17 cellular contexts compared by ENCODE assay signal in the genomic region with DNA sequence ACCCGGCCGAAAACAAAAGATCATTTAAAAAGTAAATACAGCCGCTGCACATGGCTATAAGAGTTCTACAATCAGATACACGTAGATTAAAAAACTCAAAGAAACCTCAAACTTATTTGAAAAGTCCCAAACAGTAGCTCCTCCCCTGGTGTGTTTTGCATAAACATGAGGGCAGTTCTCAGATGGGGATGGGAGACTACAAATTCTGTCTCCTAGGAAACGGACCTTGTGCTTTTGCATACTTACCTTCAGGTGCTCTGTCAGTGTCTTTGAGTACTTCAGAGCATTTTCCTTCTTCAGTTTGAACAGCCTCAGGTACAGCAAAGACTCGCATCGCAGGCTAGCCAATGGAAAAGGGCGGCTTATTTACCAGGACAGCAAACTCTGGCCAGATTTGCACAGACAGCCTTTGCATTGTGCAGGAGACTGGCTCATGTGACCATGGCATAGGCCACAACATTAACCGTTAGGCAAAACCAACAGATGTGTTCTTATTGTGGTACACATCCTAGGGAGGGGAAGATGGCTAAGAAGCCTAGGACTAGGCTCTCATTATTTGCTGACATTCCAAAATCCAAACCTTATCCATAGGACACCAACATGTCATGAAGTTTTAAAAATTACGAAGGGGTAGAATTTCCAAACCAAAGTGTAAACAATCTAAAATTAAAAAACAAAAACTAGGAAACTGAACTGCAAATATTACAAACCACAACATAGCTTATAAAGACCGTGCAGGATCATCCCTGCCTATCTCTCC. TPM values are rescaled to one million over a fixed set of nuclear protein-coding genes. Genes with fewer than 3 reads are reported as not detected.
DNase-seq lines count a peak whose midpoint lies in the region; ATAC-seq, FAIRE-seq and TF ChIP-seq lines count a peak whose summit lies in the region.
"Had no signal": no experiment of that assay in that cellular context is flagged by ENCODE, and none has a peak within 500 bp of the region (broad histone marks: within the 10 kb centered on the region; RNA-seq: fewer than 3 reads in every experiment).

No MANE protein-coding gene starts in this region.

- no peak for DNase-seq in GM12891 (ENCODE audit: insufficient read length, low spot score)
- DNase-seq in SK-MEL-5 (ENCODE audit: low read depth, low spot score), result peak; percentile 87
- peak; percentile 45 for DNase-seq in germinal center (ENCODE audit: low spot score)
- peak; percentile 67 for DNase-seq in pons (ENCODE audit: low spot score)
- no peak for DNase-seq in AG08395 (ENCODE audit: low spot score)
- no peak for DNase-seq in NCI-H2196 treated with DMSO at 0.1 percent for 48 hours (lab: John Stamatoyannopoulos, UW; ENCODE audit: unreplicated experiment)
- DNase-seq: activated CD8-positive, alpha-beta T cell treated with anti-CD3 and anti-CD28 coated beads for 36 hours; activated naive CD8-positive, alpha-beta T cell treated with anti-CD3 and anti-CD28 coated beads for 36 hours; activated T-cell treated with anti-CD3 and anti-CD28 coated beads, Interleukin-2, amount 50 U/mL, for 4 hours; body of pancreas; DND-41; foreskin keratinocyte; NCI-H1105; NCI-H748 treated with DMSO at 0.1 percent for 48 hours; SIG-M5 had no signal

- no peak for ATAC-seq in SK-N-SH treated with all-trans-retinoic acid at 6 μM for 48 hours
- no peak for ATAC-seq in GM18870 (IDR thresholded peaks at IDR 0.05; ENCODE audit: unreplicated experiment)
- ATAC-seq: activated CD8-positive, alpha-beta T cell treated with anti-CD3 and anti-CD28 coated beads for 36 hours; activated T-cell treated with anti-CD3 and anti-CD28 coated beads, Interleukin-2, amount 50 U/mL, for 4 hours; body of pancreas; foreskin keratinocyte had no signal

- TF ChIP-seq POLR2A in GM12891 (IDR thresholded peaks at IDR 0.05; ENCODE audit: low read depth, low read length), result no peak

- in situ Hi-C loops in SK-MEL-5 (cut with HindIII; ENCODE audit: low pct_unique_long_range_greater_than_20kb, low sequenced_read_pairs), result no loop called here

- no peak for FAIRE-seq in GM12891 (lab: Jason Lieb, UNC)

TF ChIP-seq in GM12891, 5 proteins besides CTCF, POLR2A, EP300 and RAD21:
- TF ChIP-seq POU2F2 (IDR thresholded peaks at IDR 0.05; ENCODE audit: low read depth, low read length) (peak; percentile 93), SPI1 (IDR thresholded peaks at IDR 0.05; ENCODE audit: low read depth, low read length) (no peak)

TF ChIP-seq in SK-N-SH treated with all-trans-retinoic acid at 6 μM for 48 hours, 23 proteins besides CTCF, POLR2A, EP300 and RAD21:
- TF ChIP-seq ZFP30 (CRISPR knock-in tag; IDR thresholded peaks at IDR 0.05) (no peak), BACH2 (CRISPR knock-in tag; IDR thresholded peaks at IDR 0.05; ENCODE audit: borderline replicate concordance) (no peak), ZFP3 (CRISPR knock-in tag; IDR thresholded peaks at IDR 0.05) (no peak), ISL1 (CRISPR knock-in tag; IDR thresholded peaks at IDR 0.05) (no peak), ZNF565 (CRISPR knock-in tag; conservative IDR thresholded peaks at IDR 0.05; ENCODE audit: low read depth) (no peak), OSR1 (CRISPR knock-in tag; IDR thresholded peaks at IDR 0.05) (no peak), TOX (CRISPR knock-in tag; IDR thresholded peaks at IDR 0.05; ENCODE audit: borderline replicate concordance) (no peak)
- TF ChIP-seq, protein P1, sequence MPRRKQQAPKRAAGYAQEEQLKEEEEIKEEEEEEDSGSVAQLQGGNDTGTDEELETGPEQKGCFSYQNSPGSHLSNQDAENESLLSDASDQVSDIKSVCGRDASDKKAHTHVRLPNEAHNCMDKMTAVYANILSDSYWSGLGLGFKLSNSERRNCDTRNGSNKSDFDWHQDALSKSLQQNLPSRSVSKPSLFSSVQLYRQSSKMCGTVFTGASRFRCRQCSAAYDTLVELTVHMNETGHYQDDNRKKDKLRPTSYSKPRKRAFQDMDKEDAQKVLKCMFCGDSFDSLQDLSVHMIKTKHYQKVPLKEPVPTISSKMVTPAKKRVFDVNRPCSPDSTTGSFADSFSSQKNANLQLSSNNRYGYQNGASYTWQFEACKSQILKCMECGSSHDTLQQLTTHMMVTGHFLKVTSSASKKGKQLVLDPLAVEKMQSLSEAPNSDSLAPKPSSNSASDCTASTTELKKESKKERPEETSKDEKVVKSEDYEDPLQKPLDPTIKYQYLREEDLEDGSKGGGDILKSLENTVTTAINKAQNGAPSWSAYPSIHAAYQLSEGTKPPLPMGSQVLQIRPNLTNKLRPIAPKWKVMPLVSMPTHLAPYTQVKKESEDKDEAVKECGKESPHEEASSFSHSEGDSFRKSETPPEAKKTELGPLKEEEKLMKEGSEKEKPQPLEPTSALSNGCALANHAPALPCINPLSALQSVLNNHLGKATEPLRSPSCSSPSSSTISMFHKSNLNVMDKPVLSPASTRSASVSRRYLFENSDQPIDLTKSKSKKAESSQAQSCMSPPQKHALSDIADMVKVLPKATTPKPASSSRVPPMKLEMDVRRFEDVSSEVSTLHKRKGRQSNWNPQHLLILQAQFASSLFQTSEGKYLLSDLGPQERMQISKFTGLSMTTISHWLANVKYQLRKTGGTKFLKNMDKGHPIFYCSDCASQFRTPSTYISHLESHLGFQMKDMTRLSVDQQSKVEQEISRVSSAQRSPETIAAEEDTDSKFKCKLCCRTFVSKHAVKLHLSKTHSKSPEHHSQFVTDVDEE (CRISPR knock-in tag; IDR thresholded peaks at IDR 0.05), result no peak
- TF ChIP-seq, protein P2, sequence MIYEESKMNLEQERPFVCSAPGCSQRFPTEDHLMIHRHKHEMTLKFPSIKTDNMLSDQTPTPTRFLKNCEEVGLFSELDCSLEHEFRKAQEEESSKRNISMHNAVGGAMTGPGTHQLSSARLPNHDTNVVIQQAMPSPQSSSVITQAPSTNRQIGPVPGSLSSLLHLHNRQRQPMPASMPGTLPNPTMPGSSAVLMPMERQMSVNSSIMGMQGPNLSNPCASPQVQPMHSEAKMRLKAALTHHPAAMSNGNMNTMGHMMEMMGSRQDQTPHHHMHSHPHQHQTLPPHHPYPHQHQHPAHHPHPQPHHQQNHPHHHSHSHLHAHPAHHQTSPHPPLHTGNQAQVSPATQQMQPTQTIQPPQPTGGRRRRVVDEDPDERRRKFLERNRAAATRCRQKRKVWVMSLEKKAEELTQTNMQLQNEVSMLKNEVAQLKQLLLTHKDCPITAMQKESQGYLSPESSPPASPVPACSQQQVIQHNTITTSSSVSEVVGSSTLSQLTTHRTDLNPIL (CRISPR knock-in tag; IDR thresholded peaks at IDR 0.05; ENCODE audit: low read depth), result no peak

RNA-seq across cellular contexts. Expression of a gene that starts 12.8 kb away (rescaled TPM):
- 0.53 TPM for polyA plus RNA-seq in GM12891 (2012; ENCODE audit: low read depth, missing spikeins)
- 1.1 and 1.9 TPM in 2 replicates for total RNA-seq in SK-MEL-5 (2014; rRNA removed; shearing (Covaris generic))
- 0.27 and 1.00 TPM in 2 replicates for polyA plus RNA-seq in SK-MEL-5 (2015; cell fraction: cytosol; rRNA removed)
- polyA plus RNA-seq in SK-MEL-5 (2015; cell fraction: nucleus; rRNA removed), result 21.4 and 27.4 TPM in 2 replicates

RNA-seq across cellular contexts. Expression of a gene that starts 19.8 kb away (rescaled TPM):
- polyA plus RNA-seq in GM12891 (2012; ENCODE audit: low read depth, missing spikeins), result 499 TPM
- total RNA-seq in SK-MEL-5 (2014; rRNA removed; shearing (Covaris generic)), result 261 and 267 TPM in 2 replicates
- polyA plus RNA-seq in SK-MEL-5 (2015; cell fraction: cytosol; rRNA removed), result 192 and 355 TPM in 2 replicates
- polyA plus RNA-seq in SK-MEL-5 (2015; cell fraction: nucleus; rRNA removed), result 245 and 338 TPM in 2 replicates

RNA-seq across cellular contexts. Expression of a gene that starts 20.0 kb away (rescaled TPM):
- 0.39 TPM for polyA plus RNA-seq in GM12891 (2012; ENCODE audit: low read depth, missing spikeins)
- total RNA-seq in SK-MEL-5 (2014; rRNA removed; shearing (Covaris generic)), result 0.11 and 0.13 TPM in 2 replicates
- polyA plus RNA-seq in SK-MEL-5 (2015; cell fraction: cytosol; rRNA removed), result 0.17 and 0.94 TPM in 2 replicates
- 2.8 and 3.2 TPM in 2 replicates for polyA plus RNA-seq in SK-MEL-5 (2015; cell fraction: nucleus; rRNA removed)

RNA-seq across cellular contexts. Expression of a gene that starts 55.8 kb away (rescaled TPM):
- polyA plus RNA-seq in GM12891 (2012; ENCODE audit: low read depth, missing spikeins), result 4.3 TPM
- total RNA-seq in SK-MEL-5 (2014; rRNA removed; shearing (Covaris generic)), result 0.53 and 1.1 TPM in 2 replicates
- 1.6 and 5.8 TPM in 2 replicates for polyA plus RNA-seq in SK-MEL-5 (2015; cell fraction: cytosol; rRNA removed)
- polyA plus RNA-seq in SK-MEL-5 (2015; cell fraction: nucleus; rRNA removed), result 1.5 and 3.3 TPM in 2 replicates

Comparison
In these comparisons a context has a peak if more than half of its experiments do, and no peak if none do; other contexts are left out.
1. DNase-seq: peak in SK-MEL-5 (single experiment), germinal center (single experiment) and pons (single experiment); none in GM12891 (single experiment), AG08395 (single experiment) and NCI-H2196 treated with DMSO at 0.1 percent for 48 hours (single experiment).